3 cellular contexts compared by ENCODE assay signal in the genomic region with DNA sequence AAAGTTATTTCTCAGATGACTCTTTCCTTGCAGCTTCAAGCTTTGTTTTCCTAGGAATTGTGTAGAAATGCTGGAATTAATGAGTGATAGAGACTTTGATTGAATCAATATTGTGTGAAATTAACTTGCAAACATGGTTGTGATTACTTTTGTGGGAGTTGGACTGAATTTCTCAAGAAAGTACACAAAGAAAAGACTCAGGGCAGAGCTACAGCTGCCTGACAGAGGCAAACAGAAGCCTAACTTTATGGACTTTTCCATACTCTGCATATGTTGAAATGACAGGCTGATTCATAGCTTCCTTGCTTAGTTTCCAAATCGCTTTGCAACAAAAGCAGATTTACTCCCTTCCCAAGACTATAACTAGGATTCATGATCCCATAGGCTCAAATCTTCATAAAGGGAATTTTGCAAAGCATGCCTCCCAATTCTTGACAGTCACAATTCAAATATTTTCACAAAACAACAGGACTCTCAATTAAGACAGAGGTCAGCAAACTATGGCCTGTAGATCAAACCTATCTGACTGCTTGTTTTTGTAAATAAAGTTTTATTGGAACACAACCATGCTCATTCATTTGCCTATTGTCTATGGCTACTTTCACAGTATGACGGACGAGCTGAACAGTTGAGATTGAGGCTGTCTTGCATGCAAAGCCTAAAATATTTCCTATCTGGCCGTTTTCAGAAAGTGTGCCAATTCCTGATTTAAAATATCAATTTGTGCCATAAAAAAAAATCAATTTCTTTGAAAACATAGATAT.
TF ChIP-seq lines count a peak whose summit lies in the region.

No MANE protein-coding gene starts in this region.

TF ChIP-seq in A549, 52 proteins besides CTCF, POLR2A, EP300 and RAD21 (continues in another document):
- TF ChIP-seq FOSL2 (IDR thresholded peaks at IDR 0.05) (no peak; the same call in 1 of the 2 replicates), FOSL2 (CRISPR knock-in tag; IDR thresholded peaks at IDR 0.05) (peak; percentile 75), HOXA7 (CRISPR knock-in tag; IDR thresholded peaks at IDR 0.05) (0 out of 2 replicates have a peak, but pooled peaks have one; percentile 23), ZNF302 (CRISPR knock-in tag; IDR thresholded peaks at IDR 0.05) (no peak), CEBPB (IDR thresholded peaks at IDR 0.05) (peak; percentile 68 to 70; a peak in 2 of 4 replicates), ZSCAN20 (CRISPR knock-in tag; IDR thresholded peaks at IDR 0.05) (0 out of 2 replicates have a peak, but pooled peaks have one; percentile 43), ZC3H11A (IDR thresholded peaks at IDR 0.05) (no peak), NPAS2 (CRISPR knock-in tag; IDR thresholded peaks at IDR 0.05; ENCODE audit: borderline replicate concordance) (no peak)
- TF ChIP-seq, protein P1, sequence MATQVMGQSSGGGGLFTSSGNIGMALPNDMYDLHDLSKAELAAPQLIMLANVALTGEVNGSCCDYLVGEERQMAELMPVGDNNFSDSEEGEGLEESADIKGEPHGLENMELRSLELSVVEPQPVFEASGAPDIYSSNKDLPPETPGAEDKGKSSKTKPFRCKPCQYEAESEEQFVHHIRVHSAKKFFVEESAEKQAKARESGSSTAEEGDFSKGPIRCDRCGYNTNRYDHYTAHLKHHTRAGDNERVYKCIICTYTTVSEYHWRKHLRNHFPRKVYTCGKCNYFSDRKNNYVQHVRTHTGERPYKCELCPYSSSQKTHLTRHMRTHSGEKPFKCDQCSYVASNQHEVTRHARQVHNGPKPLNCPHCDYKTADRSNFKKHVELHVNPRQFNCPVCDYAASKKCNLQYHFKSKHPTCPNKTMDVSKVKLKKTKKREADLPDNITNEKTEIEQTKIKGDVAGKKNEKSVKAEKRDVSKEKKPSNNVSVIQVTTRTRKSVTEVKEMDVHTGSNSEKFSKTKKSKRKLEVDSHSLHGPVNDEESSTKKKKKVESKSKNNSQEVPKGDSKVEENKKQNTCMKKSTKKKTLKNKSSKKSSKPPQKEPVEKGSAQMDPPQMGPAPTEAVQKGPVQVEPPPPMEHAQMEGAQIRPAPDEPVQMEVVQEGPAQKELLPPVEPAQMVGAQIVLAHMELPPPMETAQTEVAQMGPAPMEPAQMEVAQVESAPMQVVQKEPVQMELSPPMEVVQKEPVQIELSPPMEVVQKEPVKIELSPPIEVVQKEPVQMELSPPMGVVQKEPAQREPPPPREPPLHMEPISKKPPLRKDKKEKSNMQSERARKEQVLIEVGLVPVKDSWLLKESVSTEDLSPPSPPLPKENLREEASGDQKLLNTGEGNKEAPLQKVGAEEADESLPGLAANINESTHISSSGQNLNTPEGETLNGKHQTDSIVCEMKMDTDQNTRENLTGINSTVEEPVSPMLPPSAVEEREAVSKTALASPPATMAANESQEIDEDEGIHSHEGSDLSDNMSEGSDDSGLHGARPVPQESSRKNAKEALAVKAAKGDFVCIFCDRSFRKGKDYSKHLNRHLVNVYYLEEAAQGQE (IDR thresholded peaks at IDR 0.05): no peak
- TF ChIP-seq, protein P2, sequence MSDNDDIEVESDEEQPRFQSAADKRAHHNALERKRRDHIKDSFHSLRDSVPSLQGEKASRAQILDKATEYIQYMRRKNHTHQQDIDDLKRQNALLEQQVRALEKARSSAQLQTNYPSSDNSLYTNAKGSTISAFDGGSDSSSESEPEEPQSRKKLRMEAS (IDR thresholded peaks at IDR 0.05): no peak
- TF ChIP-seq, protein P3, sequence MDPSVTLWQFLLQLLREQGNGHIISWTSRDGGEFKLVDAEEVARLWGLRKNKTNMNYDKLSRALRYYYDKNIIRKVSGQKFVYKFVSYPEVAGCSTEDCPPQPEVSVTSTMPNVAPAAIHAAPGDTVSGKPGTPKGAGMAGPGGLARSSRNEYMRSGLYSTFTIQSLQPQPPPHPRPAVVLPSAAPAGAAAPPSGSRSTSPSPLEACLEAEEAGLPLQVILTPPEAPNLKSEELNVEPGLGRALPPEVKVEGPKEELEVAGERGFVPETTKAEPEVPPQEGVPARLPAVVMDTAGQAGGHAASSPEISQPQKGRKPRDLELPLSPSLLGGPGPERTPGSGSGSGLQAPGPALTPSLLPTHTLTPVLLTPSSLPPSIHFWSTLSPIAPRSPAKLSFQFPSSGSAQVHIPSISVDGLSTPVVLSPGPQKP (IDR thresholded peaks at IDR 0.05; ENCODE audit: low read depth, low read length): no peak
- TF ChIP-seq, protein P4, sequence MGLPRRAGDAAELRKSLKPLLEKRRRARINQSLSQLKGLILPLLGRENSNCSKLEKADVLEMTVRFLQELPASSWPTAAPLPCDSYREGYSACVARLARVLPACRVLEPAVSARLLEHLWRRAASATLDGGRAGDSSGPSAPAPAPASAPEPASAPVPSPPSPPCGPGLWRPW (IDR thresholded peaks at IDR 0.05): no peak
- TF ChIP-seq, protein P5, sequence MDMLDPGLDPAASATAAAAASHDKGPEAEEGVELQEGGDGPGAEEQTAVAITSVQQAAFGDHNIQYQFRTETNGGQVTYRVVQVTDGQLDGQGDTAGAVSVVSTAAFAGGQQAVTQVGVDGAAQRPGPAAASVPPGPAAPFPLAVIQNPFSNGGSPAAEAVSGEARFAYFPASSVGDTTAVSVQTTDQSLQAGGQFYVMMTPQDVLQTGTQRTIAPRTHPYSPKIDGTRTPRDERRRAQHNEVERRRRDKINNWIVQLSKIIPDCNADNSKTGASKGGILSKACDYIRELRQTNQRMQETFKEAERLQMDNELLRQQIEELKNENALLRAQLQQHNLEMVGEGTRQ (IDR thresholded peaks at IDR 0.05): no peak

TF ChIP-seq in HEK293, 187 proteins besides CTCF, POLR2A, EP300 and RAD21:
- no peak for TF ChIP-seq ZNF529 (tag by site-specific recombination; IDR thresholded peaks at IDR 0.05; ENCODE audit: insufficient replicate concordance)
- TF ChIP-seq, protein P6, sequence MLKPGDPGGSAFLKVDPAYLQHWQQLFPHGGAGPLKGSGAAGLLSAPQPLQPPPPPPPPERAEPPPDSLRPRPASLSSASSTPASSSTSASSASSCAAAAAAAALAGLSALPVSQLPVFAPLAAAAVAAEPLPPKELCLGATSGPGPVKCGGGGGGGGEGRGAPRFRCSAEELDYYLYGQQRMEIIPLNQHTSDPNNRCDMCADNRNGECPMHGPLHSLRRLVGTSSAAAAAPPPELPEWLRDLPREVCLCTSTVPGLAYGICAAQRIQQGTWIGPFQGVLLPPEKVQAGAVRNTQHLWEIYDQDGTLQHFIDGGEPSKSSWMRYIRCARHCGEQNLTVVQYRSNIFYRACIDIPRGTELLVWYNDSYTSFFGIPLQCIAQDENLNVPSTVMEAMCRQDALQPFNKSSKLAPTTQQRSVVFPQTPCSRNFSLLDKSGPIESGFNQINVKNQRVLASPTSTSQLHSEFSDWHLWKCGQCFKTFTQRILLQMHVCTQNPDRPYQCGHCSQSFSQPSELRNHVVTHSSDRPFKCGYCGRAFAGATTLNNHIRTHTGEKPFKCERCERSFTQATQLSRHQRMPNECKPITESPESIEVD (tag by site-specific recombination; IDR thresholded peaks at IDR 0.05): peak; percentile 68
TF ChIP-seq in HEK293: peak in this region for 1.

TF ChIP-seq in HepG2, 621 proteins besides CTCF, POLR2A, EP300 and RAD21 (continues in another document):
- no peak for TF ChIP-seq RBAK (CRISPR knock-in tag; IDR thresholded peaks at IDR 0.05)
- no peak for TF ChIP-seq POLR2G (IDR thresholded peaks at IDR 0.05; ENCODE audit: low read depth, low read length)
- TF ChIP-seq, protein P7, sequence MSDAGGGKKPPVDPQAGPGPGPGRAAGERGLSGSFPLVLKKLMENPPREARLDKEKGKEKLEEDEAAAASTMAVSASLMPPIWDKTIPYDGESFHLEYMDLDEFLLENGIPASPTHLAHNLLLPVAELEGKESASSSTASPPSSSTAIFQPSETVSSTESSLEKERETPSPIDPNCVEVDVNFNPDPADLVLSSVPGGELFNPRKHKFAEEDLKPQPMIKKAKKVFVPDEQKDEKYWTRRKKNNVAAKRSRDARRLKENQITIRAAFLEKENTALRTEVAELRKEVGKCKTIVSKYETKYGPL (CRISPR knock-in tag; IDR thresholded peaks at IDR 0.05): no peak
- TF ChIP-seq ZNF83 (CRISPR knock-in tag; IDR thresholded peaks at IDR 0.05; ENCODE audit: borderline replicate concordance): no peak
- TF ChIP-seq THYN1 (CRISPR knock-in tag; IDR thresholded peaks at IDR 0.05; ENCODE audit: borderline replicate concordance, low read depth): no peak
- no peak for TF ChIP-seq SMAD9 (CRISPR knock-in tag; IDR thresholded peaks at IDR 0.05)
- TF ChIP-seq, protein P8, sequence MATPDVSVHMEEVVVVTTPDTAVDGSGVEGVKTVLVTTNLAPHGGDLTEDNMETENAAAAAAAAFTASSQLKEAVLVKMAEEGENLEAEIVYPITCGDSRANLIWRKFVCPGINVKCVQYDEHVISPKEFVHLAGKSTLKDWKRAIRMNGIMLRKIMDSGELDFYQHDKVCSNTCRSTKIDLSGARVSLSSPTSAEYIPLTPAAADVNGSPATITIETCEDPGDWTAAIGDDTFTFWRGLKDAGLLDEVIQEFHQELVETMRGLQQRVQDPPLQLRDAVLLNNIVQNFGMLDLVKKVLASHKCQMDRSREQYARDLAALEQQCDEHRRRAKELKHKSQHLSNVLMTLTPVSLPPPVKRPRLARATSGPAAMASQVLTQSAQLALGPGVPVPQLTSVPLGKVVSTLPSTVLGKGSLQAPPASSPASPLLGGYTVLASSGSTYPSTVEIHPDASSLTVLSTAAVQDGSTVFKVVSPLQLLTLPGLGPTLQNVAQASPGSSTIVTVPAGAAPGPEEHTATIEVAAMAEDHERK (CRISPR knock-in tag; IDR thresholded peaks at IDR 0.05; ENCODE audit: low read depth): no peak
- TF ChIP-seq PHF5A (CRISPR knock-in tag; IDR thresholded peaks at IDR 0.05; ENCODE audit: low read depth, unreplicated experiment): no peak
- no peak for TF ChIP-seq RORA (CRISPR knock-in tag; IDR thresholded peaks at IDR 0.05)
- TF ChIP-seq ZFP37 (CRISPR knock-in tag; IDR thresholded peaks at IDR 0.05; ENCODE audit: borderline replicate concordance): no peak
- TF ChIP-seq, protein P9, sequence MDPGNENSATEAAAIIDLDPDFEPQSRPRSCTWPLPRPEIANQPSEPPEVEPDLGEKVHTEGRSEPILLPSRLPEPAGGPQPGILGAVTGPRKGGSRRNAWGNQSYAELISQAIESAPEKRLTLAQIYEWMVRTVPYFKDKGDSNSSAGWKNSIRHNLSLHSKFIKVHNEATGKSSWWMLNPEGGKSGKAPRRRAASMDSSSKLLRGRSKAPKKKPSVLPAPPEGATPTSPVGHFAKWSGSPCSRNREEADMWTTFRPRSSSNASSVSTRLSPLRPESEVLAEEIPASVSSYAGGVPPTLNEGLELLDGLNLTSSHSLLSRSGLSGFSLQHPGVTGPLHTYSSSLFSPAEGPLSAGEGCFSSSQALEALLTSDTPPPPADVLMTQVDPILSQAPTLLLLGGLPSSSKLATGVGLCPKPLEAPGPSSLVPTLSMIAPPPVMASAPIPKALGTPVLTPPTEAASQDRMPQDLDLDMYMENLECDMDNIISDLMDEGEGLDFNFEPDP (CRISPR knock-in tag; conservative IDR thresholded peaks at IDR 0.05): no peak
- no peak for TF ChIP-seq MEF2D (CRISPR knock-in tag; IDR thresholded peaks at IDR 0.05)
- no peak for TF ChIP-seq XBP1 (CRISPR knock-in tag; IDR thresholded peaks at IDR 0.05)
- TF ChIP-seq KDM4B (CRISPR knock-in tag; IDR thresholded peaks at IDR 0.05): no peak
- TF ChIP-seq ZNF720 (CRISPR knock-in tag; IDR thresholded peaks at IDR 0.05): no peak
- no peak for TF ChIP-seq KDM6A (CRISPR knock-in tag; IDR thresholded peaks at IDR 0.05; ENCODE audit: low read depth)
- TF ChIP-seq HDAC2 (CRISPR knock-in tag; IDR thresholded peaks at IDR 0.05): 0 out of 2 replicates have a peak, but pooled peaks have one; percentile 12
- TF ChIP-seq ZNF607 (CRISPR knock-in tag; IDR thresholded peaks at IDR 0.05; ENCODE audit: borderline replicate concordance): no peak
- TF ChIP-seq, protein P10, sequence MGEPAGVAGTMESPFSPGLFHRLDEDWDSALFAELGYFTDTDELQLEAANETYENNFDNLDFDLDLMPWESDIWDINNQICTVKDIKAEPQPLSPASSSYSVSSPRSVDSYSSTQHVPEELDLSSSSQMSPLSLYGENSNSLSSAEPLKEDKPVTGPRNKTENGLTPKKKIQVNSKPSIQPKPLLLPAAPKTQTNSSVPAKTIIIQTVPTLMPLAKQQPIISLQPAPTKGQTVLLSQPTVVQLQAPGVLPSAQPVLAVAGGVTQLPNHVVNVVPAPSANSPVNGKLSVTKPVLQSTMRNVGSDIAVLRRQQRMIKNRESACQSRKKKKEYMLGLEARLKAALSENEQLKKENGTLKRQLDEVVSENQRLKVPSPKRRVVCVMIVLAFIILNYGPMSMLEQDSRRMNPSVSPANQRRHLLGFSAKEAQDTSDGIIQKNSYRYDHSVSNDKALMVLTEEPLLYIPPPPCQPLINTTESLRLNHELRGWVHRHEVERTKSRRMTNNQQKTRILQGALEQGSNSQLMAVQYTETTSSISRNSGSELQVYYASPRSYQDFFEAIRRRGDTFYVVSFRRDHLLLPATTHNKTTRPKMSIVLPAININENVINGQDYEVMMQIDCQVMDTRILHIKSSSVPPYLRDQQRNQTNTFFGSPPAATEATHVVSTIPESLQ (CRISPR knock-in tag; conservative IDR thresholded peaks at IDR 0.05): no peak
- TF ChIP-seq AHR (CRISPR knock-in tag; IDR thresholded peaks at IDR 0.05): no peak
- TF ChIP-seq ELF1 (CRISPR knock-in tag; IDR thresholded peaks at IDR 0.05): no peak
- no peak for TF ChIP-seq ZNF367 (CRISPR knock-in tag; IDR thresholded peaks at IDR 0.05; ENCODE audit: borderline replicate concordance)
- 0 out of 2 replicates have a peak, but pooled peaks have one; percentile 9 for TF ChIP-seq CHD4 (IDR thresholded peaks at IDR 0.05; ENCODE audit: borderline replicate concordance, low read length)
- no peak for TF ChIP-seq FOXC1 (CRISPR knock-in tag; IDR thresholded peaks at IDR 0.05; ENCODE audit: borderline replicate concordance)
- no peak for TF ChIP-seq ESRRA (CRISPR knock-in tag; IDR thresholded peaks at IDR 0.05; ENCODE audit: low read depth)
- TF ChIP-seq MXI1 (IDR thresholded peaks at IDR 0.05; ENCODE audit: borderline replicate concordance, low read depth, low read length): no peak
- TF ChIP-seq MED8 (CRISPR knock-in tag; IDR thresholded peaks at IDR 0.05; ENCODE audit: insufficient replicate concordance): no peak
- TF ChIP-seq ZNF543 (CRISPR knock-in tag; IDR thresholded peaks at IDR 0.05): no peak
- no peak for TF ChIP-seq MYC (CRISPR knock-in tag; IDR thresholded peaks at IDR 0.05; ENCODE audit: borderline replicate concordance)
- no peak for TF ChIP-seq SUZ12 (IDR thresholded peaks at IDR 0.05; ENCODE audit: low read depth, low read length)
- peak; percentile 60; the same call in 1 of the 2 replicates for TF ChIP-seq CEBPB (IDR thresholded peaks at IDR 0.05; ENCODE audit: borderline replicate concordance, low read depth, low read length)
- TF ChIP-seq, protein P11, sequence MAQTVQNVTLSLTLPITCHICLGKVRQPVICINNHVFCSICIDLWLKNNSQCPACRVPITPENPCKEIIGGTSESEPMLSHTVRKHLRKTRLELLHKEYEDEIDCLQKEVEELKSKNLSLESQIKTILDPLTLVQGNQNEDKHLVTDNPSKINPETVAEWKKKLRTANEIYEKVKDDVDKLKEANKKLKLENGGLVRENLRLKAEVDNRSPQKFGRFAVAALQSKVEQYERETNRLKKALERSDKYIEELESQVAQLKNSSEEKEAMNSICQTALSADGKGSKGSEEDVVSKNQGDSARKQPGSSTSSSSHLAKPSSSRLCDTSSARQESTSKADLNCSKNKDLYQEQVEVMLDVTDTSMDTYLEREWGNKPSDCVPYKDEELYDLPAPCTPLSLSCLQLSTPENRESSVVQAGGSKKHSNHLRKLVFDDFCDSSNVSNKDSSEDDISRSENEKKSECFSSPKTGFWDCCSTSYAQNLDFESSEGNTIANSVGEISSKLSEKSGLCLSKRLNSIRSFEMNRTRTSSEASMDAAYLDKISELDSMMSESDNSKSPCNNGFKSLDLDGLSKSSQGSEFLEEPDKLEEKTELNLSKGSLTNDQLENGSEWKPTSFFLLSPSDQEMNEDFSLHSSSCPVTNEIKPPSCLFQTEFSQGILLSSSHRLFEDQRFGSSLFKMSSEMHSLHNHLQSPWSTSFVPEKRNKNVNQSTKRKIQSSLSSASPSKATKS (CRISPR knock-in tag; IDR thresholded peaks at IDR 0.05): no peak
